ENCODE assay signal across 1 cellular context in the genomic region with DNA sequence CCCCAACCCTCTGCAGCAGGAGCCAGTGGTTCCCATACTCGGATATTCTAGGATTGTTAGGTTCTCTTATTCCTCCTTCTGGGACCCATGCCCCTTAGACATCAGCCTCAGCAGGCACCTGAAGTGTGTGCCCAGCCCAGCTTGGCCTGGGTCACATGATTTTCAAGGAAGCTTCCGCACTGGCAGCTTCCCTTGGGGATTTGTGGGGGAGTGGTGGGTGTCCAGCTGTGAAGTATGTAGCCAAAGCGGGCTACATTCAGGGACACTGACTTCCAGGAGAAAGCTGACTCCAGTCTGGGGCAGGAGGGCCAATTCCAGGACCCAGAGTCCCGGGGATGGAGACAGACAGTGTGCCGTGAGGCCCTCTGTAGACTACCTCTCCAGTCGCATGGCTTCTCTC.
TF ChIP-seq lines count a peak whose summit lies in the region.

No MANE protein-coding gene starts in this region.

TF ChIP-seq in IMR-90, 13 proteins besides CTCF, POLR2A, EP300 and RAD21 (continued from another document):
- TF ChIP-seq, protein P1, sequence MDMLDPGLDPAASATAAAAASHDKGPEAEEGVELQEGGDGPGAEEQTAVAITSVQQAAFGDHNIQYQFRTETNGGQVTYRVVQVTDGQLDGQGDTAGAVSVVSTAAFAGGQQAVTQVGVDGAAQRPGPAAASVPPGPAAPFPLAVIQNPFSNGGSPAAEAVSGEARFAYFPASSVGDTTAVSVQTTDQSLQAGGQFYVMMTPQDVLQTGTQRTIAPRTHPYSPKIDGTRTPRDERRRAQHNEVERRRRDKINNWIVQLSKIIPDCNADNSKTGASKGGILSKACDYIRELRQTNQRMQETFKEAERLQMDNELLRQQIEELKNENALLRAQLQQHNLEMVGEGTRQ (IDR thresholded peaks at IDR 0.05; ENCODE audit: low read depth, low read length), result peak; percentile 50
TF ChIP-seq in IMR-90: peak in this region for 1.
